In genomic region chr11:112162761-112163669, GRCh38 we compare ENCODE assay signal across 12 cellular contexts. TPM values are rescaled to one million over a fixed set of nuclear protein-coding genes. Genes with fewer than 3 reads are reported as not detected.
DNase-seq lines count a peak whose midpoint lies in the region; ATAC-seq and TF ChIP-seq lines count a peak whose summit lies in the region.
"Had no signal": no experiment of that assay in that cellular context is flagged by ENCODE, and none has a peak within 500 bp of the region (broad histone marks: within the 10 kb centered on the region; RNA-seq: fewer than 3 reads in every experiment).

No MANE protein-coding gene starts in this region.

- H3K36me3 Mint-ChIP-seq in Caco-2 (ENCODE audit: insufficient read depth, unreplicated experiment): no peaks in the 10 kb centered on the region

- H3K4me1 Mint-ChIP-seq in Caco-2 (ENCODE audit: low read depth, unreplicated experiment): peaks cover 27% of the 10 kb centered on the region

- H3K9me3 ChIP-seq in Caco-2 (no peaks in the 10 kb centered on the region), SK-N-SH (no peaks in the 10 kb centered on the region), psoas muscle (no peaks in the 10 kb centered on the region)

- H3K9ac ChIP-seq in SK-N-SH: no peak overlapping the region

- no peaks in the 10 kb centered on the region for H3K79me2 ChIP-seq in SK-N-SH (ENCODE audit: insufficient read depth)

- peaks cover 33% of the 10 kb centered on the region for H3K4me1 ChIP-seq in Caco-2
- H3K4me1 ChIP-seq in SK-N-SH (ENCODE audit: control insufficient read depth in 1 of 2, insufficient read depth in 2 of 2, low read depth in 1 of 2, low read length in 1 of 2): peaks cover 0 to 2% of the 10 kb centered on the region in 2 experiments; a peak in 1 of 4 replicates
- peaks cover 27% of the 10 kb centered on the region for H3K4me1 ChIP-seq in psoas muscle

- no peaks in the 10 kb centered on the region for H4K20me1 ChIP-seq in SK-N-SH (ENCODE audit: insufficient read depth)

- TF ChIP-seq CTCF in Caco-2 (IDR thresholded peaks at IDR 0.05; ENCODE audit: insufficient read depth in 1 of 2, low read depth in 1 of 2, low read length in 1 of 2, severe bottlenecking in 1 of 2, unreplicated experiment in 1 of 2) (no peak), SK-N-SH (IDR thresholded peaks at IDR 0.05) (no peak), psoas muscle (IDR thresholded peaks at IDR 0.05) (no peak)

- TF ChIP-seq RAD21 in SK-N-SH (IDR thresholded peaks at IDR 0.05; ENCODE audit: low read length): no peak

- no peak overlapping the region for H3K27ac ChIP-seq in SK-N-SH (ENCODE audit: low read depth in 2 of 2, low read length in 1 of 2)
- peak overlapping the region; percentile 82 for H3K27ac ChIP-seq in psoas muscle

- BruUV-seq in Caco-2 (replicated peaks; lab: Mats Ljungman, UMichigan): no TSS peak

- H3K9me3 Mint-ChIP-seq in Caco-2 (ENCODE audit: unreplicated experiment): no peaks in the 10 kb centered on the region

- H3K27ac Mint-ChIP-seq in Caco-2 (ENCODE audit: unreplicated experiment): peak overlapping the region; percentile 86

- no peaks in the 10 kb centered on the region for H3K27me3 Mint-ChIP-seq in Caco-2 (ENCODE audit: insufficient read depth, unreplicated experiment)

- no peaks in the 10 kb centered on the region for H3K9me2 ChIP-seq in SK-N-SH

- H3K36me3 ChIP-seq in Caco-2 (ENCODE audit: control insufficient read depth, insufficient read depth, low read length) (no peaks in the 10 kb centered on the region), SK-N-SH (replicated peaks in 1 of 2; ENCODE audit: control insufficient read depth in 1 of 2, insufficient read depth in 2 of 2, low read length in 1 of 2) (no peaks in the 10 kb centered on the region), psoas muscle (ENCODE audit: insufficient read depth in 1 of 2, low read depth in 1 of 2) (peaks cover 0 to 7% of the 10 kb centered on the region in 2 donors)

- H3K4me2 ChIP-seq in SK-N-SH: no peak overlapping the region

- H3K4me3 ChIP-seq in Caco-2 (ENCODE audit: low read depth, low read length): peak overlapping the region; percentile 26
- H3K4me3 ChIP-seq in SK-N-SH (ENCODE audit: low read depth in 2 of 2, low read length in 1 of 2): no peak overlapping the region
- peak overlapping the region; percentile 69 for H3K4me3 ChIP-seq in psoas muscle

- POLR2A ChIA-PET in Caco-2 (lab: Charles Lee) (interaction anchor here (1.0 kb wide), 1 partner anchor 10 kb away, joined by 3 read pairs; no protein-coding TSS in a partner anchor), SK-N-SH (lab: Yijun Ruan, JAX) (no interaction called here)

- ATAC-seq in psoas muscle (no peak), GM18870 (IDR thresholded peaks at IDR 0.05; ENCODE audit: unreplicated experiment) (no peak), HG03378 (IDR thresholded peaks at IDR 0.05; ENCODE audit: unreplicated experiment) (no peak)
- ATAC-seq: stimulated activated naive CD8-positive, alpha-beta T cell treated with anti-CD3 and anti-CD28 coated beads, Interleukin-15, Interleukin-2, amounts not matched to agents 100 U/mL and 50 U/mL, for 24 hours had no signal

- H3K27me3 ChIP-seq in Caco-2 (replicated peaks; ENCODE audit: control insufficient read depth, insufficient read depth, low read length): no peaks in the 10 kb centered on the region
- H3K27me3 ChIP-seq in SK-N-SH (ENCODE audit: insufficient read depth): no peaks in the 10 kb centered on the region
- H3K27me3 ChIP-seq in psoas muscle (ENCODE audit: insufficient read depth in 3 of 3, low read length in 2 of 3): no peaks in the 10 kb centered on the region

- intact Hi-C loops in Caco-2 (cut with micrococcal nuclease; ENCODE audit: unreplicated experiment): loop anchor here (5.0 kb wide), 1 partner anchor 51 kb away; no protein-coding TSS in a partner anchor
- intact Hi-C loops in psoas muscle (cut with DNase I): loop anchor here in 1 of 2 donors (5.0 kb wide), 1 partner anchor 41 kb away; no protein-coding TSS in a partner anchor
- intact Hi-C loops in cardiac septum (cut with DNase I): no loop called here

- CTCF ChIA-PET in Caco-2 (lab: Charles Lee) (interaction anchor here (0.6 to 1.3 kb wide), 3 partner anchors 13 to 51 kb away, joined by 3 to 6 read pairs (median 3); partner anchors contain the start of gene BCO2), SK-N-SH (lab: Yijun Ruan, JAX) (interaction anchor here (0.6 to 0.7 kb wide), 2 partner anchors 50 to 117 kb away, joined by 3 read pairs; no protein-coding TSS in a partner anchor)

- peak overlapping the region; percentile 32; the same call in 1 of the 2 replicates for H2AFZ ChIP-seq in SK-N-SH (ENCODE audit: low read depth)

- no peak for DNase-seq in Caco-2
- DNase-seq in SK-N-SH: no peak
- DNase-seq in fibroblast of peridontal ligament (ENCODE audit: extremely low read depth): peak; percentile 36
- no peak for DNase-seq in psoas muscle
- DNase-seq in C1 segment of cervical spinal cord (lab: John Stamatoyannopoulos, UW): no peak
- DNase-seq in cardiac septum (ENCODE audit: low spot score): no peak
- DNase-seq: activated CD4-positive, alpha-beta T cell treated with anti-CD3 and anti-CD28 coated beads for 4 hours; NCI-H510A treated with DMSO at 0.1 percent for 48 hours; stimulated activated naive CD8-positive, alpha-beta T cell treated with anti-CD3 and anti-CD28 coated beads, Interleukin-15, Interleukin-2, amounts not matched to agents 100 U/mL and 50 U/mL, for 24 hours had no signal

- H3K4me3 Mint-ChIP-seq in Caco-2 (ENCODE audit: unreplicated experiment): peak overlapping the region; percentile 81

- TF ChIP-seq EP300 in SK-N-SH (IDR thresholded peaks at IDR 0.05; ENCODE audit: borderline replicate concordance in 1 of 2, low read depth in 1 of 2, low read length in 1 of 2): no peak

- H3F3A ChIP-seq in SK-N-SH (replicated peaks; ENCODE audit: insufficient read depth): peaks cover 5% of the 10 kb centered on the region

- 82% methylated on average over 6 of the region's 6 CpGs for WGBS in SK-N-SH (ENCODE audit: low lambda C conversion rate)
- WGBS in psoas muscle, 3 donors: 83 to 93% (median 88%) methylated on average over 6 of the region's 6 CpGs

TF ChIP-seq in SK-N-SH, 30 proteins besides CTCF, POLR2A, EP300 and RAD21:
- TF ChIP-seq JUND (IDR thresholded peaks at IDR 0.05) (no peak), EZH2phosphoT487 (IDR thresholded peaks at IDR 0.05; ENCODE audit: borderline replicate concordance, low read depth) (no peak)

RNA-seq across cellular contexts. Expression of gene IL18, which starts 0.9 kb away (rescaled TPM):
- total RNA-seq in Caco-2 (2022) (32.8 and 36.5 TPM in 2 replicates), psoas muscle (10 to 100 TPM in 2 of 4 donors, 1 to 10 TPM in 2; 3.0 to 66.4 (median 10.4) TPM), cardiac septum (0.70 TPM)
- polyA plus RNA-seq in SK-N-SH (2012; rRNA removed) (0.28 TPM in 1 of 2 replicates, not detected in the other), psoas muscle (10 to 100 TPM in 1 of 3 donors, 1 to 10 TPM in 1, under 1 TPM in 1; 0.86 to 13.0 (median 1.2) TPM)
- polyA plus RNA-seq in SK-N-SH (2012; cell fraction: cytosol; rRNA removed): 0.10 and 0.17 TPM in 2 replicates
- not detected in 2 replicates for polyA plus RNA-seq in SK-N-SH (2012; cell fraction: nucleus; rRNA removed)
- total RNA-seq: dermis microvascular lymphatic vessel endothelial cell had no signal

RNA-seq across cellular contexts. Expression of gene TEX12, which starts 4.2 kb away (rescaled TPM):
- not detected in 2 replicates for total RNA-seq in Caco-2 (2022)
- polyA plus RNA-seq in SK-N-SH (2012; rRNA removed): 0.15 TPM in 1 of 2 replicates, not detected in the other
- polyA plus RNA-seq in SK-N-SH (2012; cell fraction: cytosol; rRNA removed): 0.08 and 0.17 TPM in 2 replicates
- 0.20 TPM in 1 of 2 replicates, not detected in the other for polyA plus RNA-seq in SK-N-SH (2012; cell fraction: nucleus; rRNA removed)
- under 1 TPM in 1 of 4 donors, not detected in 3; 0.48 TPM for total RNA-seq in psoas muscle
- polyA plus RNA-seq in psoas muscle: under 1 TPM; 0.28 to 0.35 (median 0.33) TPM
- 0.32 TPM for total RNA-seq in cardiac septum
- total RNA-seq: dermis microvascular lymphatic vessel endothelial cell had no signal

RNA-seq across cellular contexts. Expression of gene BCO2, which starts 12.3 kb away (rescaled TPM):
- total RNA-seq in Caco-2 (2022): 1.3 and 2.2 TPM in 2 replicates
- polyA plus RNA-seq in SK-N-SH (2012; rRNA removed): 0.87 and 1.2 TPM in 2 replicates
- 0.35 and 0.58 TPM in 2 replicates for polyA plus RNA-seq in SK-N-SH (2012; cell fraction: cytosol; rRNA removed)
- 2.2 and 5.0 TPM in 2 replicates for polyA plus RNA-seq in SK-N-SH (2012; cell fraction: nucleus; rRNA removed)
- total RNA-seq in psoas muscle: 10 to 100 TPM in 2 of 4 donors, 1 to 10 TPM in 2; 4.7 to 42.4 (median 19.2) TPM
- polyA plus RNA-seq in psoas muscle: 1 to 10 TPM; 3.5 to 5.7 (median 5.2) TPM
- total RNA-seq in cardiac septum: 67.8 TPM

Comparison
In these comparisons a context has a peak if more than half of its experiments do, and no peak if none do; other contexts are left out.
1. H3K4me3 ChIP-seq: peak in Caco-2 (single experiment) and psoas muscle (single experiment); none in SK-N-SH (0 of 2).